ENCODE assay signal across 12 cellular contexts in the genomic region with DNA sequence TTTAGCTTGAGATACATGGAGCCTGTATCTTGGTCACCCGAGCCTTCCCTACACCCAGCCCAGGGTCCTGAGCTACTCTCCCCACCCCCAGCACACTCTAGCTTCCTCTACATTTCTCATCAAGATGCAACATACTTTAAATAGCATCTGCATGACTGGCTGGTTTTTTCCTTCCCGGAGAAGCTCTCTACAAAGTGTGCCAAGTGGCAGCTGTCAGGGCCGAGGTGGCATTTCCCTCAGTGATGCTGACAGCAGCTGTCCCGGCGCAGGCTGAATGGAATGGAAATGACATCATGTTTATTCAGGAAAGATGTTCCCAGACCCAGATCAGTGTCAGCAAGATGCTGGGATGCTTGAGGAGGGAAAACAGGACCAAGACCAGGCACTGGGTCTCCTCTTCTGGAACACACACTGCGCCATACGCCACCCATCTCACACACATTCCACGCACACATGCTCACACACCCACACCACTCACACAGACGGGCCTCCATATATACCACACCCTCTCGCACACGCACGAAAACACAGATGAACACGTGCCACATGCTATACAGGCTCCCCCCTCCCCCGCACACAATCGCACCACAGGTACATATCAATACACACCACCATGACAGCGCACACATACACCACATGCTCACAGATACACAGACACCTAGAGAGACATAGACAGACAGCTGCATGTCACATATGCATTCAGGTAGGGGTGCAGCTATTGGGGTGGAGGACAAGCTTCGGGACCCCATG.
A peak's percentile ranks its signal among the peaks of the same experiment; 100 is the strongest.
DNase-seq lines count a peak whose midpoint lies in the region; ATAC-seq and TF ChIP-seq lines count a peak whose summit lies in the region.
"Had no signal": no experiment of that assay in that cellular context is flagged by ENCODE, and none has a peak within 500 bp of the region (broad histone marks: within the 10 kb centered on the region; RNA-seq: fewer than 3 reads in every experiment).

No MANE protein-coding gene starts in this region.

- POLR2A ChIA-PET in activated CD4-positive, alpha-beta memory T cell treated with anti-CD3 and anti-CD28 coated beads, Interleukin-2, amount 10 ng/mL, durations not matched to agents 7 days and 5 days (lab: Charles Lee), result no interaction called here

- H3K36me3 Mint-ChIP-seq in chondrocyte (ENCODE audit: low read depth), result peaks cover 2% of the 10 kb centered on the region
- no peaks in the 10 kb centered on the region for H3K36me3 Mint-ChIP-seq in activated CD4-positive, alpha-beta memory T cell treated with anti-CD3 and anti-CD28 coated beads, Interleukin-2, amount 10 ng/mL, durations not matched to agents 7 days and 5 days (ENCODE audit: low read depth)
- H3K36me3 Mint-ChIP-seq: natural killer cell had no signal

- no peak for TF ChIP-seq CTCF in chondrocyte (IDR thresholded peaks at IDR 0.05)

- peak overlapping the region; percentile 96 for H3K27ac Mint-ChIP-seq in chondrocyte (ENCODE audit: unreplicated experiment)
- H3K27ac Mint-ChIP-seq in activated CD4-positive, alpha-beta memory T cell treated with anti-CD3 and anti-CD28 coated beads, Interleukin-2, amount 10 ng/mL, durations not matched to agents 7 days and 5 days, result no peak overlapping the region
- H3K27ac Mint-ChIP-seq: natural killer cell had no signal

- DNase-seq in COLO668 (lab: John Stamatoyannopoulos, UW; ENCODE audit: unreplicated experiment) (peak; percentile 74), NCI-H446 (lab: John Stamatoyannopoulos, UW) (peak; percentile 13 to 72), chondrocyte (ENCODE audit: low spot score) (no peak), lung microvascular endothelial cell (ENCODE audit: low read depth in 2 of 2) (peak; percentile 41 to 82), CD1c-positive myeloid dendritic cell (ENCODE audit: extremely low spot score) (no peak)
- no peak for DNase-seq in stimulated activated CD4-positive, alpha-beta T cell treated with anti-CD3 and anti-CD28 coated beads, Interleukin-2, amount 100 ng/mL, for 48 hours
- DNase-seq in activated CD4-positive, alpha-beta memory T cell treated with anti-CD3 and anti-CD28 coated beads, Interleukin-2, amount 10 ng/mL, durations not matched to agents 7 days and 5 days, result no peak
- DNase-seq: activated CD8-positive, alpha-beta memory T cell treated with anti-CD3 and anti-CD28 coated beads, Interleukin-2, amount 50 U/mL, for 4 hours; DMS79; natural killer cell; OCI-M1 had no signal

- no peaks in the 10 kb centered on the region for H3K9me3 Mint-ChIP-seq in chondrocyte (ENCODE audit: low read depth)
- no peaks in the 10 kb centered on the region for H3K9me3 Mint-ChIP-seq in activated CD4-positive, alpha-beta memory T cell treated with anti-CD3 and anti-CD28 coated beads, Interleukin-2, amount 10 ng/mL, durations not matched to agents 7 days and 5 days
- H3K9me3 Mint-ChIP-seq: natural killer cell had no signal

- ATAC-seq in HG02870 (IDR thresholded peaks at IDR 0.05; ENCODE audit: unreplicated experiment), result no peak

- peaks cover 29% of the 10 kb centered on the region for H3K4me1 Mint-ChIP-seq in chondrocyte (ENCODE audit: low read depth)
- no peaks in the 10 kb centered on the region for H3K4me1 Mint-ChIP-seq in activated CD4-positive, alpha-beta memory T cell treated with anti-CD3 and anti-CD28 coated beads, Interleukin-2, amount 10 ng/mL, durations not matched to agents 7 days and 5 days
- H3K4me1 Mint-ChIP-seq: natural killer cell had no signal

- no peak overlapping the region for H3K4me3 Mint-ChIP-seq in chondrocyte (ENCODE audit: unreplicated experiment)
- H3K4me3 Mint-ChIP-seq in activated CD4-positive, alpha-beta memory T cell treated with anti-CD3 and anti-CD28 coated beads, Interleukin-2, amount 10 ng/mL, durations not matched to agents 7 days and 5 days, result no peak overlapping the region
- H3K4me3 Mint-ChIP-seq: natural killer cell had no signal

- CTCF ChIA-PET in activated CD4-positive, alpha-beta memory T cell treated with anti-CD3 and anti-CD28 coated beads, Interleukin-2, amount 10 ng/mL, durations not matched to agents 7 days and 5 days (lab: Charles Lee), result no interaction called here

- peaks cover 2% of the 10 kb centered on the region for H3K27me3 Mint-ChIP-seq in chondrocyte (ENCODE audit: low read depth)
- H3K27me3 Mint-ChIP-seq in activated CD4-positive, alpha-beta memory T cell treated with anti-CD3 and anti-CD28 coated beads, Interleukin-2, amount 10 ng/mL, durations not matched to agents 7 days and 5 days, result peaks cover 19% of the 10 kb centered on the region

Comparison
In these comparisons a context has a peak if more than half of its experiments do, and no peak if none do; other contexts are left out.
1. DNase-seq: peak in COLO668 (single experiment), NCI-H446 (2 of 2) and lung microvascular endothelial cell (2 of 2); none in chondrocyte (single experiment), stimulated activated CD4-positive, alpha-beta T cell treated with anti-CD3 and anti-CD28 coated beads, Interleukin-2, amount 100 ng/mL, for 48 hours (0 of 2), CD1c-positive myeloid dendritic cell (single experiment) and activated CD4-positive, alpha-beta memory T cell treated with anti-CD3 and anti-CD28 coated beads, Interleukin-2, amount 10 ng/mL, durations not matched to agents 7 days and 5 days (single experiment).